Comparison of ENCODE assay signal across 23 cellular contexts in the genomic region with DNA sequence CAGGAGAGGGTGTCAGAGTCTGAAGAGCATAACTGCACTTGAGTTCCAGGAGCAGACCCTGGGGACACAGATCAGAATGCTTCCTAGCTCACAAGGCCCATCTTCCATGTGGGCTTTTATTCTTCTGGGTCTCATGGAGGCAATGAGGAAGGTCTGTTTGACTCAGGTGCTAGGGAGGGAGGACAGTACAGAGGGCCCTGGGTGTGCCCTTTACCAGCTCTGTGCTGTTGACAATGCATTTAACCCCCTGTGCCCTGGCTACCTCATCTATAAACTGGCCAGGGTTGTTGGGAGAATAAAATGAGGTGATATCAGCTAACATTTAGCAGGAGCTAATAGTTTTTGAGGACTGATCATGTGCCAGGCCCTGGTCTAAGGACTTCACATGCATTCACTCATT.
DNase-seq lines count a peak whose midpoint lies in the region; ATAC-seq and TF ChIP-seq lines count a peak whose summit lies in the region.
"Had no signal": no experiment of that assay in that cellular context is flagged by ENCODE, and none has a peak within 500 bp of the region (broad histone marks: within the 10 kb centered on the region; RNA-seq: fewer than 3 reads in every experiment).

No MANE protein-coding gene starts in this region.

- H3K36me3 ChIP-seq in mucosa of descending colon (ENCODE audit: low read depth) (no peaks in the 10 kb centered on the region), trophoblast cell (ENCODE audit: control insufficient read depth in 1 of 2, insufficient read depth in 2 of 2, low read length in 2 of 2) (no peaks in the 10 kb centered on the region)
- no peaks in the 10 kb centered on the region for H3K36me3 ChIP-seq in CD4-positive, alpha-beta memory T cell (ENCODE audit: insufficient read depth, low read length)
- H3K36me3 ChIP-seq: BLaER1 treated with 17β-estradiol and CSF1 and Interleukin-3, amounts not matched to agents 10 nM and 100 nM had no signal

- no peaks in the 10 kb centered on the region for H3K9me3 ChIP-seq in H9 (ENCODE audit: control insufficient read depth, low read depth, low read length)
- no peaks in the 10 kb centered on the region for H3K9me3 ChIP-seq in mucosa of descending colon
- H3K9me3 ChIP-seq in trophoblast cell (ENCODE audit: insufficient read depth, low read depth, low read length): no peaks in the 10 kb centered on the region
- no peaks in the 10 kb centered on the region for H3K9me3 ChIP-seq in CD4-positive, alpha-beta memory T cell (ENCODE audit: control insufficient read depth in 1 of 2, low read length in 2 of 2)
- H3K9me3 ChIP-seq: A549; BLaER1 treated with 17β-estradiol and CSF1 and Interleukin-3, amounts not matched to agents 10 nM and 100 nM had no signal

- no peaks in the 10 kb centered on the region for H3K4me1 ChIP-seq in H9 (ENCODE audit: insufficient read depth, low read length)
- H3K4me1 ChIP-seq in mucosa of descending colon (ENCODE audit: low read depth): no peaks in the 10 kb centered on the region
- H3K4me1 ChIP-seq in trophoblast cell (ENCODE audit: control insufficient read depth in 1 of 2, insufficient read depth in 2 of 2, low read length in 2 of 2): no peaks in the 10 kb centered on the region
- no peaks in the 10 kb centered on the region for H3K4me1 ChIP-seq in CD4-positive, alpha-beta memory T cell (ENCODE audit: insufficient read depth, low read length)
- H3K4me1 ChIP-seq: A549; BLaER1 treated with 17β-estradiol and CSF1 and Interleukin-3, amounts not matched to agents 10 nM and 100 nM had no signal

- H3K27ac ChIP-seq in H9 (ENCODE audit: insufficient read length, low read depth, low read length) (no peak overlapping the region), trophoblast cell (ENCODE audit: low read depth, low read length) (no peak overlapping the region)
- no peak overlapping the region for H3K27ac ChIP-seq in CD4-positive, alpha-beta memory T cell (ENCODE audit: low read depth, low read length)
- H3K27ac ChIP-seq: 22Rv1; A549; BLaER1 treated with 17β-estradiol and CSF1 and Interleukin-3, amounts not matched to agents 10 nM and 100 nM; C4-2B had no signal

- H2BK5ac ChIP-seq in H9 (ENCODE audit: insufficient read length, low read length) (no peak overlapping the region), trophoblast cell (ENCODE audit: low read depth, low read length, poor library complexity) (no peak overlapping the region)

- H2BK20ac ChIP-seq in H9 (ENCODE audit: low read depth, low read length, poor library complexity, severe bottlenecking): peak overlapping the region; percentile 83

- H3K4me3 ChIP-seq in mucosa of descending colon: no peak overlapping the region
- no peak overlapping the region for H3K4me3 ChIP-seq in trophoblast cell (ENCODE audit: low read depth, low read length)
- no peak overlapping the region for H3K4me3 ChIP-seq in CD4-positive, alpha-beta memory T cell (ENCODE audit: low read length in 2 of 2)
- H3K4me3 ChIP-seq: A549; BLaER1 treated with 17β-estradiol and CSF1 and Interleukin-3, amounts not matched to agents 10 nM and 100 nM; GM12878 had no signal

- H3K36me3 Mint-ChIP-seq in H9 (ENCODE audit: insufficient read depth in 1 of 3, low read depth in 3 of 3): no peaks in the 10 kb centered on the region
- H3K36me3 Mint-ChIP-seq in activated T-helper 1 cell treated with anti-CD3 and anti-CD28 coated beads, Interleukin-12 subunit alpha, Interleukin-12 subunit beta, Interleukin-2, Interleukin-4 antibody, amounts not matched to agents 30 ng/mL and 10 ng/mL and 1 ng/mL, durations not matched to agents 14 hours and 24 hours and 36 hours (ENCODE audit: low read depth): no peaks in the 10 kb centered on the region
- no peaks in the 10 kb centered on the region for H3K36me3 Mint-ChIP-seq in CD4-positive, alpha-beta memory T cell
- H3K36me3 Mint-ChIP-seq: CD8-positive, alpha-beta memory T cell had no signal

- H2AK5ac ChIP-seq in H9 (ENCODE audit: insufficient read length, low read length) (no peak overlapping the region), trophoblast cell (ENCODE audit: low read length) (no peak overlapping the region)

- H2BK120ac ChIP-seq in H9 (ENCODE audit: low read depth, low read length, poor library complexity, severe bottlenecking) (no peak overlapping the region), trophoblast cell (ENCODE audit: insufficient read depth, low read length, poor library complexity) (no peak overlapping the region)

- H4K8ac ChIP-seq in H9 (replicated peaks; ENCODE audit: insufficient read length, low read depth, low read length) (no peak overlapping the region), trophoblast cell (ENCODE audit: low read depth, low read length) (no peak overlapping the region)

- H3K9ac ChIP-seq in H9 (ENCODE audit: extremely low read depth, insufficient read length, low read length): no peak overlapping the region
- no peak overlapping the region for H3K9ac ChIP-seq in trophoblast cell (ENCODE audit: low read length)
- H3K9ac ChIP-seq: BLaER1 treated with 17β-estradiol and CSF1 and Interleukin-3, amounts not matched to agents 10 nM and 100 nM had no signal

- no peak overlapping the region for H3K18ac ChIP-seq in H9 (ENCODE audit: insufficient read length, low read depth, low read length)
- H3K18ac ChIP-seq in trophoblast cell (ENCODE audit: low read length): no peak overlapping the region

- H3K27me3 ChIP-seq in H9 (ENCODE audit: insufficient read depth, low read length) (no peaks in the 10 kb centered on the region), trophoblast cell (ENCODE audit: insufficient read depth, low read length) (no peaks in the 10 kb centered on the region)
- H3K27me3 ChIP-seq in CD4-positive, alpha-beta memory T cell (ENCODE audit: insufficient read depth, low read length): no peaks in the 10 kb centered on the region
- H3K27me3 ChIP-seq: BLaER1 treated with 17β-estradiol and CSF1 and Interleukin-3, amounts not matched to agents 10 nM and 100 nM had no signal

- H3K4me1 Mint-ChIP-seq in H9: no peaks in the 10 kb centered on the region
- H3K4me1 Mint-ChIP-seq in activated T-helper 1 cell treated with anti-CD3 and anti-CD28 coated beads, Interleukin-12 subunit alpha, Interleukin-12 subunit beta, Interleukin-2, Interleukin-4 antibody, amounts not matched to agents 30 ng/mL and 10 ng/mL and 1 ng/mL, durations not matched to agents 14 hours and 24 hours and 36 hours (ENCODE audit: low read depth): no peaks in the 10 kb centered on the region
- no peaks in the 10 kb centered on the region for H3K4me1 Mint-ChIP-seq in CD4-positive, alpha-beta memory T cell
- H3K4me1 Mint-ChIP-seq: B cell; CD8-positive, alpha-beta memory T cell had no signal

- CTCF ChIA-PET in CD4-positive, alpha-beta memory T cell (lab: Charles Lee; ENCODE audit: partially characterized antibody): no interaction called here

- H4K20me1 ChIP-seq in H9 (ENCODE audit: control insufficient read depth, insufficient read depth, insufficient read length): no peaks in the 10 kb centered on the region
- H4K20me1 ChIP-seq: BLaER1 treated with 17β-estradiol and CSF1 and Interleukin-3, amounts not matched to agents 10 nM and 100 nM had no signal

- H3T11ph ChIP-seq in H9 (ENCODE audit: low read length): no peak overlapping the region

- no peak overlapping the region for H4K12ac ChIP-seq in trophoblast cell (ENCODE audit: low read depth, low read length)

- no peaks in the 10 kb centered on the region for H3K23me2 ChIP-seq in H9 (ENCODE audit: insufficient read length, low read depth, low read length, poor library complexity, severe bottlenecking)

- H2AFZ ChIP-seq in H9 (ENCODE audit: low read length) (no peak overlapping the region), trophoblast cell (ENCODE audit: insufficient read depth, low read length, poor library complexity) (no peak overlapping the region)

- intact Hi-C loops in mucosa of descending colon (cut with DNase I, micrococcal nuclease): no loop called here
- intact Hi-C loops in activated T-helper 1 cell treated with anti-CD3 and anti-CD28 coated beads, Interleukin-12 subunit alpha, Interleukin-12 subunit beta, Interleukin-2, Interleukin-4 antibody, amounts not matched to agents 30 ng/mL and 10 ng/mL and 1 ng/mL, durations not matched to agents 14 hours and 24 hours and 36 hours (cut with micrococcal nuclease): no loop called here
- intact Hi-C loops in CD4-positive, alpha-beta memory T cell (cut with micrococcal nuclease): no loop called here

- H3K4me3 Mint-ChIP-seq in H9: no peak overlapping the region
- no peak overlapping the region for H3K4me3 Mint-ChIP-seq in activated T-helper 1 cell treated with anti-CD3 and anti-CD28 coated beads, Interleukin-12 subunit alpha, Interleukin-12 subunit beta, Interleukin-2, Interleukin-4 antibody, amounts not matched to agents 30 ng/mL and 10 ng/mL and 1 ng/mL, durations not matched to agents 14 hours and 24 hours and 36 hours
- H3K4me3 Mint-ChIP-seq in CD4-positive, alpha-beta memory T cell: no peak overlapping the region
- H3K4me3 Mint-ChIP-seq: B cell; CD4-positive, alpha-beta T cell; CD8-positive, alpha-beta memory T cell had no signal

- H3K79me1 ChIP-seq in H9 (ENCODE audit: insufficient read depth, low read depth, low read length, poor library complexity, severe bottlenecking): no peaks in the 10 kb centered on the region
- H3K79me1 ChIP-seq in trophoblast cell (ENCODE audit: low read length): no peaks in the 10 kb centered on the region

- H2BK12ac ChIP-seq in H9 (ENCODE audit: insufficient read length, low read depth, low read length) (no peak overlapping the region), trophoblast cell (ENCODE audit: low read length) (no peak overlapping the region)

- no peak overlapping the region for H3K4ac ChIP-seq in H9 (ENCODE audit: low read depth, low read length)
- H3K4ac ChIP-seq in trophoblast cell (ENCODE audit: low read depth, low read length): no peak overlapping the region

- peak overlapping the region in 1 of 3 experiments; percentile 40; a peak in 1 of 7 replicates for H3K27ac Mint-ChIP-seq in H9
- H3K27ac Mint-ChIP-seq in activated T-helper 1 cell treated with anti-CD3 and anti-CD28 coated beads, Interleukin-12 subunit alpha, Interleukin-12 subunit beta, Interleukin-2, Interleukin-4 antibody, amounts not matched to agents 30 ng/mL and 10 ng/mL and 1 ng/mL, durations not matched to agents 14 hours and 24 hours and 36 hours: no peak overlapping the region
- H3K27ac Mint-ChIP-seq in CD4-positive, alpha-beta memory T cell: no peak overlapping the region
- H3K27ac Mint-ChIP-seq: B cell; CD4-positive, alpha-beta T cell; CD8-positive, alpha-beta memory T cell had no signal

- no peaks in the 10 kb centered on the region for H3K9me3 Mint-ChIP-seq in H9
- no peaks in the 10 kb centered on the region for H3K9me3 Mint-ChIP-seq in activated T-helper 1 cell treated with anti-CD3 and anti-CD28 coated beads, Interleukin-12 subunit alpha, Interleukin-12 subunit beta, Interleukin-2, Interleukin-4 antibody, amounts not matched to agents 30 ng/mL and 10 ng/mL and 1 ng/mL, durations not matched to agents 14 hours and 24 hours and 36 hours
- H3K9me3 Mint-ChIP-seq in CD4-positive, alpha-beta memory T cell: peaks cover 0 to 2% (median 0%) of the 10 kb centered on the region in 8 donors
- H3K9me3 Mint-ChIP-seq: CD4-positive, alpha-beta T cell; CD8-positive, alpha-beta memory T cell had no signal

- H2BK15ac ChIP-seq in H9 (ENCODE audit: low read depth, low read length): no peak overlapping the region

- H3K4me2 ChIP-seq in H9 (ENCODE audit: insufficient read depth, insufficient read length, low read length) (no peak overlapping the region), trophoblast cell (ENCODE audit: low read length) (no peak overlapping the region)
- H3K4me2 ChIP-seq: A549; BLaER1 treated with 17β-estradiol and CSF1 and Interleukin-3, amounts not matched to agents 10 nM and 100 nM had no signal

- H3K79me2 ChIP-seq in H9 (ENCODE audit: insufficient read depth, low read length) (no peaks in the 10 kb centered on the region), trophoblast cell (ENCODE audit: control insufficient read depth, insufficient read depth, low read length, poor library complexity) (no peaks in the 10 kb centered on the region)

- no peaks in the 10 kb centered on the region; the same call in 1 of the 2 replicates for H3K27me3 Mint-ChIP-seq in H9 (ENCODE audit: low read depth)
- H3K27me3 Mint-ChIP-seq in activated T-helper 1 cell treated with anti-CD3 and anti-CD28 coated beads, Interleukin-12 subunit alpha, Interleukin-12 subunit beta, Interleukin-2, Interleukin-4 antibody, amounts not matched to agents 30 ng/mL and 10 ng/mL and 1 ng/mL, durations not matched to agents 14 hours and 24 hours and 36 hours (ENCODE audit: insufficient read depth): peaks cover 2% of the 10 kb centered on the region
- peaks cover 0 to 7% of the 10 kb centered on the region in 2 donors for H3K27me3 Mint-ChIP-seq in CD4-positive, alpha-beta memory T cell

- H3K56ac ChIP-seq in H9 (ENCODE audit: insufficient read length, low read depth, low read length): no peak overlapping the region

- H4K5ac ChIP-seq in H9 (ENCODE audit: insufficient read length, low read depth, low read length): no peak overlapping the region

- ATAC-seq in mucosa of descending colon: peak; percentile 60
- ATAC-seq: A549, GM12878 had no signal

- H4K91ac ChIP-seq in H9 (ENCODE audit: insufficient read length, low read depth, low read length) (no peak overlapping the region), trophoblast cell (ENCODE audit: low read depth, low read length) (no peak overlapping the region)

- POLR2A ChIA-PET in CD4-positive, alpha-beta memory T cell (lab: Charles Lee; ENCODE audit: partially characterized antibody): no interaction called here

- H3K14ac ChIP-seq in H9 (ENCODE audit: insufficient read depth, low read length): no peak overlapping the region
- no peak overlapping the region for H3K14ac ChIP-seq in trophoblast cell (ENCODE audit: low read length)

- no peak for TF ChIP-seq CTCF in H9 (conservative IDR thresholded peaks at IDR 0.05)
- no peak for TF ChIP-seq CTCF in mucosa of descending colon (IDR thresholded peaks at IDR 0.05)

- H3K23ac ChIP-seq in H9 (ENCODE audit: insufficient read length, low read depth, low read length): no peak overlapping the region
- H3K23ac ChIP-seq in trophoblast cell (ENCODE audit: low read length): peak overlapping the region; percentile 50

- DNase-seq in H9 (no peak), mucosa of descending colon (no peak), trophoblast cell (no peak), pons (ENCODE audit: low spot score) (no peak)
- DNase-seq in activated T-helper 1 cell treated with anti-CD3 and anti-CD28 coated beads, Interleukin-12 subunit alpha, Interleukin-12 subunit beta, Interleukin-2, Interleukin-4 antibody, amounts not matched to agents 30 ng/mL and 10 ng/mL and 1 ng/mL, durations not matched to agents 14 hours and 24 hours and 36 hours (ENCODE audit: low spot score): no peak
- DNase-seq in CD4-positive, alpha-beta memory T cell: no peak
- DNase-seq: AML-193; CD4-positive, alpha-beta T cell; CD8-positive, alpha-beta memory T cell; COR-L47; DMS 273 treated with DMSO at 0.1 percent for 48 hours; DMS153; DMS53; DMS79; DND-41; EL; GDM1 had no signal
